Comparison of ENCODE assay signal across 34 cellular contexts in the genomic region with DNA sequence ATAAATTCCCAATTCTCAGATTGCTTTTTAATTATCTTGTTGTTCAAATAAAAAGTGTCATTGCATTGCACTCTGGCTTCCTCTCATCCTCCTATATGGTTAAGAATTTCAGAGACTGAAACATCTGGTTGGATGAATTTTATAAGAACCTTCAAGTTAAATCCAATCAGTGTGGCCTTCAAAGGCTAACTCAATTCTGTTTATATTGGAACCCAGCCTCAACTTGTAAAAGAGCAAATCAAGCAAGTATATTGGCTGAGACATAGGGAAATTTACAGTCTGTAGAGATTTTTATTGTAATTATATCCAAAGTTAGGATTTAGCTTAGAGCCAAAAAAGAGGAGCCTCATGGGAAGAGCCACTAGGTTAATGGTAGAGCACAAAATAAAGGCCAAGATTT.
"Had no signal": no experiment of that assay in that cellular context is flagged by ENCODE, and none has a peak within 500 bp of the region (broad histone marks: within the 10 kb centered on the region; RNA-seq: fewer than 3 reads in every experiment).

No MANE protein-coding gene starts in this region.

- H3K4me2 ChIP-seq: KMS-11 had no signal

- H3K27ac ChIP-seq: KMS-11 had no signal

- H3K9me3 ChIP-seq: MG63 had no signal

- H3K36me3 ChIP-seq: MG63 had no signal

- DNase-seq: Karpas-422, Kasumi-1, KG1, MG63, MM.1S, MV-4-11, NCI-H1048, NCI-H1092, NCI-H1092 treated with DMSO at 0.1 percent for 48 hours, NCI-H1105, NCI-H1105 treated with DMSO at 0.1 percent for 48 hours, NCI-H1417, NCI-H1417 treated with DMSO at 0.1 percent for 48 hours, NCI-H1436, NCI-H1436 treated with DMSO at 0.1 percent for 48 hours, NCI-H146, NCI-H1694, NCI-H1694 treated with DMSO at 0.1 percent for 48 hours, NCI-H187, NCI-H187 treated with DMSO at 0.1 percent for 48 hours, NCI-H1930, NCI-H2029, NCI-H2029 treated with DMSO at 0.1 percent for 48 hours, NCI-H2081, NCI-H2081 treated with DMSO at 0.1 percent for 48 hours, NCI-H2107, NCI-H2171, NCI-H2171 treated with DMSO at 0.1 percent for 48 hours, NCI-H2227 treated with DMSO at 0.1 percent for 48 hours, NCI-H345, NCI-H446, NCI-H446 treated with DMSO at 0.1 percent for 48 hours, NCI-H510A had no signal

- H3K9ac ChIP-seq: KMS-11 had no signal

- H3K4me3 ChIP-seq: MG63 had no signal
